In the genomic region with DNA sequence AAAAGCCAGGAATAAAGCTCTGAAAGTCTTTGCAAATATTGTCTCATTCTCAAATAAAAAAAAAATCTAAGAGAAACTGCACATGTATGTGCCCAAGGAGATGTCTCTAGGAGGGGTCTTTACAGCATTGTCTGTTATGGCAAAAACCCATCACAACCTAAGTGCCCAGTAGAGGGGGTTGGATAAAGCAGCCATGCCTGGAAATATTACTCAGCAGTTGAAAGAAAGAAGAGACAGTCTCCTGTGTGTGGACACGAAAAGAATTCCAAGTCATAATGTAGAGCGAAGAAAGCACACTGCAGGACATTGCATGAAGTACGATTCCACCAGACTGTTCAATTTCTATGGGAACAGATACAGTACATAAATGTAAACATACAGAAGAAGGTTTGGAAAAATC, we compare ENCODE assay signal across 19 cellular contexts. TPM values are rescaled to one million over a fixed set of nuclear protein-coding genes. Genes with fewer than 3 reads are reported as not detected.
DNase-seq lines count a peak whose midpoint lies in the region; ATAC-seq and TF ChIP-seq lines count a peak whose summit lies in the region.
"Had no signal": no experiment of that assay in that cellular context is flagged by ENCODE, and none has a peak within 500 bp of the region (broad histone marks: within the 10 kb centered on the region; RNA-seq: fewer than 3 reads in every experiment).

No MANE protein-coding gene starts in this region.

- no peaks in the 10 kb centered on the region for H3K9me3 ChIP-seq in left ventricle myocardium inferior (replicated peaks)
- H3K9me3 ChIP-seq in RWPE2 (ENCODE audit: severe bottlenecking), result no peaks in the 10 kb centered on the region
- H3K9me3 ChIP-seq in fibroblast of lung (ENCODE audit: control insufficient read depth, insufficient read depth, low read depth, low read length), result no peaks in the 10 kb centered on the region
- H3K9me3 ChIP-seq in tibial artery, result no peaks in the 10 kb centered on the region
- H3K9me3 ChIP-seq: upper lobe of right lung had no signal

- H3K4me3 ChIP-seq in left ventricle myocardium inferior (no peak overlapping the region), RWPE2 (ENCODE audit: severe bottlenecking) (no peak overlapping the region), fibroblast of lung (replicated peaks in 1 of 4; ENCODE audit: control extremely low read depth in 1 of 4, insufficient read depth in 1 of 4, low read depth in 3 of 4, low read length in 4 of 4) (no peak overlapping the region), tibial artery (no peak overlapping the region)
- H3K4me3 ChIP-seq: upper lobe of right lung had no signal

- no peaks in the 10 kb centered on the region for H3K79me2 ChIP-seq in fibroblast of lung (ENCODE audit: control insufficient read depth, insufficient read depth, low read length)
- H3K79me2 ChIP-seq: parathyroid adenoma had no signal

- H3K27me3 ChIP-seq in left ventricle myocardium inferior (ENCODE audit: low read depth) (no peaks in the 10 kb centered on the region), RWPE2 (ENCODE audit: insufficient read depth, poor library complexity, severe bottlenecking) (no peaks in the 10 kb centered on the region), fibroblast of lung (ENCODE audit: control insufficient read depth, insufficient read depth, low read length) (no peaks in the 10 kb centered on the region), tibial artery (no peaks in the 10 kb centered on the region)
- H3K27me3 ChIP-seq: upper lobe of right lung had no signal

- DNase-seq in left ventricle myocardium inferior (no peak), cardiac septum (ENCODE audit: low spot score) (no peak), RWPE2 (ENCODE audit: low spot score) (no peak), fibroblast of lung (ENCODE audit: low read depth in 2 of 2) (peak in 1 of 2 donors; percentile 65), tibial artery (no peak), Ammon's horn (ENCODE audit: low spot score) (no peak), caudate nucleus (lab: John Stamatoyannopoulos, UW) (no peak)
- DNase-seq: activated CD4-positive, CD25-positive, alpha-beta regulatory T cell; activated CD8-positive, alpha-beta memory T cell treated with anti-CD3 and anti-CD28 coated beads, Interleukin-2, amount 50 U/mL, for 4 hours; AML-193; dermis blood vessel endothelial cell; DND-41; foreskin melanocyte; immature natural killer cell; KG1; NCI-H1694 treated with DMSO at 0.1 percent for 48 hours; upper lobe of right lung had no signal

- no peak overlapping the region for H3K4me2 ChIP-seq in fibroblast of lung (ENCODE audit: extremely low read depth, insufficient read depth, low read length)

- H3K36me3 ChIP-seq in left ventricle myocardium inferior, result no peaks in the 10 kb centered on the region
- no peaks in the 10 kb centered on the region for H3K36me3 ChIP-seq in RWPE2 (ENCODE audit: low read depth)
- no peaks in the 10 kb centered on the region for H3K36me3 ChIP-seq in fibroblast of lung (ENCODE audit: control insufficient read depth, insufficient read depth, low read length)
- no peaks in the 10 kb centered on the region for H3K36me3 ChIP-seq in tibial artery
- H3K36me3 ChIP-seq: upper lobe of right lung had no signal

- ATAC-seq in RWPE2 (ENCODE audit: low read depth), result no peak
- no peak for ATAC-seq in HG02885 (IDR thresholded peaks at IDR 0.05; ENCODE audit: poor library complexity, unreplicated experiment)
- ATAC-seq: upper lobe of right lung had no signal

- intact Hi-C loops in left ventricle myocardium inferior (cut with micrococcal nuclease), result no loop called here
- intact Hi-C loops in cardiac septum (cut with DNase I), result no loop called here
- intact Hi-C loops in tibial artery (cut with DNase I; ENCODE audit: low total_unique reads), result loop anchor here (5.0 kb wide), 1 partner anchor 45 kb away; no protein-coding TSS in a partner anchor

- H3K27ac ChIP-seq in left ventricle myocardium inferior (replicated peaks), result no peak overlapping the region
- peak overlapping the region; percentile 97 for H3K27ac ChIP-seq in RWPE2 (ENCODE audit: poor library complexity, severe bottlenecking)
- no peak overlapping the region for H3K27ac ChIP-seq in fibroblast of lung (ENCODE audit: insufficient read depth, low read length)
- H3K27ac ChIP-seq in tibial artery, result peak overlapping the region; percentile 84 to 89
- H3K27ac ChIP-seq in caudate nucleus (ENCODE audit: low read depth, low read length), result no peak overlapping the region
- H3K27ac ChIP-seq: parathyroid adenoma, upper lobe of right lung had no signal

- H3K4me1 ChIP-seq in left ventricle myocardium inferior (peaks cover 26% of the 10 kb centered on the region), RWPE2 (ENCODE audit: insufficient read depth, poor library complexity, severe bottlenecking) (peaks cover 47% of the 10 kb centered on the region), fibroblast of lung (ENCODE audit: control insufficient read depth, extremely low read depth, insufficient read depth, low read length) (peaks cover 31% of the 10 kb centered on the region), tibial artery (peaks cover 0 to 63% (median 48%) of the 10 kb centered on the region in 4 donors)
- H3K4me1 ChIP-seq: parathyroid adenoma had no signal

- peak; percentile 11 for TF ChIP-seq CTCF in left ventricle myocardium inferior (IDR thresholded peaks at IDR 0.05; ENCODE audit: borderline replicate concordance)
- TF ChIP-seq CTCF in RWPE2 (IDR thresholded peaks at IDR 0.05; ENCODE audit: poor library complexity, severe bottlenecking), result peak; percentile 40
- TF ChIP-seq CTCF in fibroblast of lung (conservative IDR thresholded peaks at IDR 0.05 in 1 of 2, IDR thresholded peaks at IDR 0.05 in 1 of 2; ENCODE audit: low read depth in 1 of 2, low read length in 2 of 2), result peak; percentile 24 to 26
- no peak for TF ChIP-seq CTCF in tibial artery (IDR thresholded peaks at IDR 0.05)

- no peak overlapping the region for H2AFZ ChIP-seq in fibroblast of lung (ENCODE audit: low read length)
- H2AFZ ChIP-seq: parathyroid adenoma had no signal

- H3K9ac ChIP-seq in fibroblast of lung (ENCODE audit: insufficient read depth, low read length), result no peak overlapping the region
- H3K9ac ChIP-seq: parathyroid adenoma had no signal

- H4K20me1 ChIP-seq in fibroblast of lung (ENCODE audit: control insufficient read depth, extremely low read depth, insufficient read depth, low read length), result no peaks in the 10 kb centered on the region

RNA-seq across cellular contexts. Expression of a gene that starts 7.3 kb away (rescaled TPM):
- total RNA-seq in left ventricle myocardium inferior, result 846 TPM
- 792 TPM for total RNA-seq in cardiac septum
- 58.6 and 103 TPM in 2 replicates for total RNA-seq in fibroblast of lung
- 129 and 238 TPM in 2 replicates for polyA plus RNA-seq in fibroblast of lung
- polyA plus RNA-seq in fibroblast of lung (2012), result 135 and 254 TPM in 2 replicates
- polyA minus RNA-seq in fibroblast of lung (ENCODE audit: low replicate concordance), result 160 and 334 TPM in 2 replicates
- polyA plus RNA-seq: immature natural killer cell had no signal

Comparison
In these comparisons a context has a peak if more than half of its experiments do, and no peak if none do; other contexts are left out.
1. H3K27ac ChIP-seq: peak in RWPE2 (single experiment) and tibial artery (2 of 2); none in left ventricle myocardium inferior (single experiment), fibroblast of lung (single experiment) and caudate nucleus (single experiment).
2. CTCF ChIP-seq: peak in left ventricle myocardium inferior (single experiment), RWPE2 (single experiment) and fibroblast of lung (2 of 2); none in tibial artery (0 of 2).